In genomic region chr18:26656944-26657536, GRCh38 we compare ENCODE assay signal across 7 cellular contexts.
DNase-seq lines count a peak whose midpoint lies in the region; ATAC-seq and TF ChIP-seq lines count a peak whose summit lies in the region.

No MANE protein-coding gene starts in this region.

- H4K5ac ChIP-seq in mesendoderm (ENCODE audit: low read length), result no peak overlapping the region

- peak overlapping the region; percentile 62 for H3K4me3 ChIP-seq in MG63
- H3K4me3 ChIP-seq in mesendoderm (ENCODE audit: low read length), result peak overlapping the region; percentile 72
- H3K4me3 ChIP-seq in thoracic aorta, result peak overlapping the region; percentile 89

- peak; percentile 65 for DNase-seq in MG63
- peak; percentile 54 for DNase-seq in T1000 (lab: John Stamatoyannopoulos, UW)
- DNase-seq in epidermal melanocyte (ENCODE audit: insufficient read length, low spot score), result peak; percentile 62
- peak; percentile 79 for DNase-seq in mesendoderm
- no peak for DNase-seq in thoracic aorta (ENCODE audit: low spot score)

- H3K4ac ChIP-seq in mesendoderm (ENCODE audit: low read depth, low read length), result peak overlapping the region; percentile 96

- peak overlapping the region; percentile 92 for H3K23ac ChIP-seq in mesendoderm (ENCODE audit: low read length)

- peak; percentile 40 for TF ChIP-seq CTCF in thoracic aorta (IDR thresholded peaks at IDR 0.05)

- H3K56ac ChIP-seq in mesendoderm (ENCODE audit: low read length), result peak overlapping the region; percentile 94

- peak overlapping the region; percentile 43 for H2BK5ac ChIP-seq in mesendoderm (ENCODE audit: low read length)

- peak overlapping the region; percentile 100 for H3K18ac ChIP-seq in mesendoderm (ENCODE audit: low read length)

- H3K27ac ChIP-seq in mesendoderm (ENCODE audit: low read depth, low read length) (peak overlapping the region; percentile 62), thoracic aorta (peak overlapping the region; percentile 63 to 80)

- peak overlapping the region; percentile 84 for H3K4me2 ChIP-seq in mesendoderm (ENCODE audit: low read length)

- H4K8ac ChIP-seq in mesendoderm (ENCODE audit: low read depth, low read length), result no peak overlapping the region

- no peaks in the 10 kb centered on the region for H3K9me3 ChIP-seq in ES-I3 (ENCODE audit: control insufficient read depth, insufficient read depth, low read length)
- H3K9me3 ChIP-seq in MG63, result no peaks in the 10 kb centered on the region
- no peaks in the 10 kb centered on the region for H3K9me3 ChIP-seq in thoracic aorta

- H3K4me1 ChIP-seq in ES-I3 (ENCODE audit: insufficient read depth, low read length) (peaks cover 3% of the 10 kb centered on the region), mesendoderm (ENCODE audit: control insufficient read depth, low read depth, low read length) (peaks cover 9% of the 10 kb centered on the region), thoracic aorta (ENCODE audit: control insufficient read depth in 1 of 2, low read depth in 2 of 2) (peaks cover 2 to 23% of the 10 kb centered on the region in 2 donors)

- no peak overlapping the region for H2AK5ac ChIP-seq in mesendoderm (ENCODE audit: low read length)

- H3K36me3 ChIP-seq in ES-I3 (ENCODE audit: insufficient read depth, low read length) (no peaks in the 10 kb centered on the region), MG63 (no peaks in the 10 kb centered on the region), mesendoderm (ENCODE audit: control insufficient read depth, insufficient read depth, low read length) (no peaks in the 10 kb centered on the region), thoracic aorta (no peaks in the 10 kb centered on the region)

- peak overlapping the region; percentile 99 for H2BK120ac ChIP-seq in mesendoderm (ENCODE audit: low read depth, low read length)

- ATAC-seq in GM21576 (IDR thresholded peaks at IDR 0.05; ENCODE audit: unreplicated experiment) (peak; percentile 59), thoracic aorta (ENCODE audit: insufficient number of reproducible peaks, low FRiP score, low read depth) (peak; percentile 36)

- peak overlapping the region; percentile 87 for H3K9ac ChIP-seq in ES-I3 (ENCODE audit: low read depth, low read length)
- H3K9ac ChIP-seq in mesendoderm (ENCODE audit: low read length), result peak overlapping the region; percentile 85

- H3K79me1 ChIP-seq in mesendoderm (ENCODE audit: low read length), result no peaks in the 10 kb centered on the region

- peak overlapping the region; percentile 100 for H2BK15ac ChIP-seq in mesendoderm (replicated peaks; ENCODE audit: low read depth)

- H3K27me3 ChIP-seq in MG63 (peaks cover 40% of the 10 kb centered on the region), mesendoderm (ENCODE audit: insufficient read depth, low read length, poor library complexity) (no peaks in the 10 kb centered on the region), thoracic aorta (replicated peaks; ENCODE audit: insufficient read depth) (no peaks in the 10 kb centered on the region)

- no CpG with 5 or more reads among the region's 52 CpGs for WGBS in mesendoderm (ENCODE audit: extremely low coverage, insufficient coverage, low lambda C conversion rate)

- no peaks in the 10 kb centered on the region for H3K79me2 ChIP-seq in mesendoderm (ENCODE audit: control insufficient read depth, insufficient read depth, low read length)
